20 cellular contexts compared by ENCODE assay signal in the genomic region with DNA sequence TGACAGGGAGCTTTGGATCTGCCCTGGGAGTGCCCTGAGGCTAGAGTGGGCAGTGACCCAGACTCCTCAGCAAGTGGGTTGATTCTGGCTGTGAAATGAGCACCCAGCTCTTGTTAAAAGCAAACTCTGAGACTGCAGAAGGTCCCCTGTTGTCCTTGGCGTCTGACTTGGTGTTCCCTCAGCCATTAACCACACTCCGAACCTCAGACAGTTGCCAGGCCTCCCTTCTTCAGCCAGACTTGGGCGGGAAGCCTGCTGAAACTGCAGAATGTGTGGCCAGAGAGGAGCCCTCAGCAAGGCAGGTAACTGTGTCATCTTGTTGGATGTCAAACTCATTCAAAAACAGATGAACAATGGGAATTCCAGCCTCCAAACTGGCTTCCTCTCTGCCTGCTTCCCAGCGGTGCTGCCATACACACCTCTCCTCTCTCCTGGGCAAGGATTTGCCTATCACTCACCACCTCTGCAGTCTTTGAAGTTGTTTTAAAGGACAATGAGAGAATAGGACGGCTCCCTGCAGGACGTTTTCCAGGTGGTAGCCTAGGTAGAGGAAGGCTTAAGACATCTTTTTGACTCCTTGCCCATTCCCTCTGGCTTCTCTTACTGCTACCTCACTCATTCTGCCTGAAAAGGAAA.
"Had no signal": no experiment of that assay in that cellular context is flagged by ENCODE, and none has a peak within 500 bp of the region (broad histone marks: within the 10 kb centered on the region; RNA-seq: fewer than 3 reads in every experiment).

No MANE protein-coding gene starts in this region.

- H3K4me1 ChIP-seq: breast epithelium, gastroesophageal sphincter, neural progenitor cell, vagina had no signal

- H3K36me3 ChIP-seq: breast epithelium, esophagus muscularis mucosa, gastroesophageal sphincter, left lung, neural progenitor cell, vagina had no signal

- H3K4me2 ChIP-seq: neural progenitor cell had no signal

- ATAC-seq: activated CD4-positive, CD25-positive, alpha-beta regulatory T cell treated with anti-CD3 and anti-CD28 coated beads, Interleukin-2, amount 50 U/mL, for 24 hours; activated CD8-positive, alpha-beta T cell treated with anti-CD3 and anti-CD28 coated beads, Interleukin-2, amount 10 ng/mL, durations not matched to agents 7 days and 5 days; gastroesophageal sphincter; left lung; mucosa of descending colon; naive thymus-derived CD4-positive, alpha-beta T cell; stimulated activated naive CD8-positive, alpha-beta T cell treated with anti-CD3 and anti-CD28 coated beads, Interleukin-15, Interleukin-2, amounts not matched to agents 100 U/mL and 50 U/mL, for 24 hours had no signal

- H3K27me3 ChIP-seq: breast epithelium, esophagus muscularis mucosa, gastroesophageal sphincter, left lung, tibial nerve, vagina had no signal

- FAIRE-seq: endothelial cell of umbilical vein, kidney had no signal

- DNase-seq: activated CD4-positive, alpha-beta T cell treated with anti-CD3 and anti-CD28 coated beads, Interleukin-2, amount 10 ng/mL, durations not matched to agents 7 days and 5 days; activated CD8-positive, alpha-beta T cell treated with anti-CD3 and anti-CD28 coated beads, Interleukin-2, amount 10 ng/mL, durations not matched to agents 7 days and 5 days; activated naive CD4-positive, alpha-beta T cell treated with anti-CD3 and anti-CD28 coated beads for 36 hours; activated T-cell treated with anti-CD3 and anti-CD28 coated beads, Interleukin-2, amount 50 U/mL, for 24 hours; effector CD8-positive, alpha-beta T cell; kidney; left lung; mucosa of descending colon; naive thymus-derived CD4-positive, alpha-beta T cell; stimulated activated CD4-positive, alpha-beta T cell treated with anti-CD3 and anti-CD28 coated beads, Interleukin-2, amount 100 ng/mL, for 24 hours; stimulated activated naive CD8-positive, alpha-beta T cell treated with anti-CD3 and anti-CD28 coated beads, Interleukin-15, Interleukin-2, amounts not matched to agents 100 U/mL and 50 U/mL, for 24 hours; substantia nigra had no signal

- H3K9me3 ChIP-seq: vagina had no signal

- H3K4me3 ChIP-seq: breast epithelium, esophagus muscularis mucosa, gastroesophageal sphincter, left lung, mucosa of descending colon, neural progenitor cell, tibial nerve, vagina had no signal

- H3K27ac ChIP-seq: esophagus muscularis mucosa, gastroesophageal sphincter, left lung, neural progenitor cell, tibial nerve, vagina had no signal

- H3K9ac ChIP-seq: neural progenitor cell had no signal
